In genomic region chr12:131091413-131091975, GRCh38 we compare ENCODE assay signal across 9 cellular contexts.
A peak's percentile ranks its signal among the peaks of the same experiment; 100 is the strongest.
DNase-seq lines count a peak whose midpoint lies in the region; ATAC-seq and TF ChIP-seq lines count a peak whose summit lies in the region.
"Had no signal": no experiment of that assay in that cellular context is flagged by ENCODE, and none has a peak within 500 bp of the region (broad histone marks: within the 10 kb centered on the region; RNA-seq: fewer than 3 reads in every experiment).

No MANE protein-coding gene starts in this region.

- no peaks in the 10 kb centered on the region for H3K9me3 ChIP-seq in endodermal cell (ENCODE audit: control insufficient read depth, low read length)

- DNase-seq in CD14-positive monocyte (ENCODE audit: low spot score) = peak; percentile 19
- peak; percentile 68 for DNase-seq in GM12865 (ENCODE audit: low read depth)
- peak; percentile 31 for DNase-seq in occipital lobe (lab: John Stamatoyannopoulos, UW)
- no peak for DNase-seq in endodermal cell
- no peak for DNase-seq in NCI-H2227 treated with DMSO at 0.1 percent for 48 hours (lab: John Stamatoyannopoulos, UW)
- DNase-seq: NCI-H1092 treated with DMSO at 0.1 percent for 48 hours, NCI-H748 treated with DMSO at 0.1 percent for 48 hours had no signal

- H3K27ac ChIP-seq in endodermal cell (ENCODE audit: low read depth, low read length) = no peak overlapping the region

- H3K4me1 Mint-ChIP-seq in CD14-positive monocyte = peaks cover 22% of the 10 kb centered on the region
- H3K4me1 Mint-ChIP-seq in endodermal cell = no peaks in the 10 kb centered on the region

- H3K36me3 ChIP-seq in endodermal cell (ENCODE audit: control insufficient read depth, insufficient read depth, low read length) = no peaks in the 10 kb centered on the region

- H3K27me3 Mint-ChIP-seq in CD14-positive monocyte (ENCODE audit: low read depth in 3 of 3) = peaks cover 3 to 6% (median 5%) of the 10 kb centered on the region in 3 donors
- no peaks in the 10 kb centered on the region for H3K27me3 Mint-ChIP-seq in endodermal cell (ENCODE audit: insufficient read depth)

- ATAC-seq in HG03378 (IDR thresholded peaks at IDR 0.05; ENCODE audit: unreplicated experiment) (peak; percentile 33), HG03097 (IDR thresholded peaks at IDR 0.05; ENCODE audit: low FRiP score, unreplicated experiment) (no peak)

- WGBS in endodermal cell (ENCODE audit: insufficient coverage in 1 of 2, insufficient read length in 1 of 2), 2 experiments = 94 to 95% methylated on average over 11 to 13 of the region's 13 CpGs

- peak overlapping the region in 1 of 2 donors; percentile 3 for H3K4me3 Mint-ChIP-seq in CD14-positive monocyte
- no peak overlapping the region for H3K4me3 Mint-ChIP-seq in endodermal cell

- H3K36me3 Mint-ChIP-seq in CD14-positive monocyte (peaks cover 8 to 12% of the 10 kb centered on the region in 2 donors), endodermal cell (ENCODE audit: low read depth) (no peaks in the 10 kb centered on the region)

- H3K27me3 ChIP-seq in endodermal cell (ENCODE audit: control insufficient read depth, insufficient read depth, low read length, poor library complexity, severe bottlenecking) = no peaks in the 10 kb centered on the region

- intact Hi-C loops in CD14-positive monocyte (cut with micrococcal nuclease) = no loop called here

- no peak overlapping the region for H3K9ac ChIP-seq in endodermal cell (ENCODE audit: extremely low read depth, low read length, poor library complexity, severe bottlenecking)

- H3K4me3 ChIP-seq in GM12865 (ENCODE audit: low read depth, low read length) = peak overlapping the region; percentile 34
- no peak overlapping the region for H3K4me3 ChIP-seq in endodermal cell (ENCODE audit: low read length)

- H3K9me3 Mint-ChIP-seq in CD14-positive monocyte = peaks cover 0 to 2% (median 0%) of the 10 kb centered on the region in 7 donors
- no peaks in the 10 kb centered on the region for H3K9me3 Mint-ChIP-seq in endodermal cell

- H3K27ac Mint-ChIP-seq in CD14-positive monocyte (peak overlapping the region in 1 of 7 donors; percentile 9), endodermal cell (no peak overlapping the region)

- no peak for TF ChIP-seq CTCF in CD14-positive monocyte (IDR thresholded peaks at IDR 0.05)
- TF ChIP-seq CTCF in GM12865 (IDR thresholded peaks at IDR 0.05; ENCODE audit: insufficient read depth, low read depth, low read length, missing control alignments) = no peak
- no peak for TF ChIP-seq CTCF in endodermal cell (conservative IDR thresholded peaks at IDR 0.05)

- H3K4me1 ChIP-seq in endodermal cell (ENCODE audit: control insufficient read depth, insufficient read depth, low read length) = no peaks in the 10 kb centered on the region

Comparison
In these comparisons a context has a peak if more than half of its experiments do, and no peak if none do; other contexts are left out.
1. DNase-seq: peak in CD14-positive monocyte (single experiment), GM12865 (single experiment) and occipital lobe (single experiment); none in endodermal cell (single experiment) and NCI-H2227 treated with DMSO at 0.1 percent for 48 hours (single experiment).